In genomic region chr18:74148543-74149070, GRCh38 we compare ENCODE assay signal across 8 cellular contexts. TPM values are rescaled to one million over a fixed set of nuclear protein-coding genes. Genes with fewer than 3 reads are reported as not detected.
A peak's percentile ranks its signal among the peaks of the same experiment; 100 is the strongest.
DNase-seq lines count a peak whose midpoint lies in the region; ATAC-seq and TF ChIP-seq lines count a peak whose summit lies in the region.

No MANE protein-coding gene starts in this region.

- CTCF ChIA-PET in SK-N-SH (lab: Yijun Ruan, JAX), result no interaction called here

- TF ChIP-seq CTCF in SK-N-SH (IDR thresholded peaks at IDR 0.05) (no peak), gastroesophageal sphincter (IDR thresholded peaks at IDR 0.05) (no peak)

- ATAC-seq in GM18502 (IDR thresholded peaks at IDR 0.05; ENCODE audit: poor library complexity, unreplicated experiment) (peak; percentile 26), HG02571 (IDR thresholded peaks at IDR 0.05; ENCODE audit: unreplicated experiment) (peak; percentile 4), gastroesophageal sphincter (no peak)
- ATAC-seq in stimulated activated effector memory CD8-positive, alpha-beta T cell treated with anti-CD3 and anti-CD28 coated beads, Interleukin-12 subunit alpha, Interleukin-12 subunit beta, amount 100 ng/mL, for 72 hours, result no peak

- peaks cover 47% of the 10 kb centered on the region for H3K4me1 Mint-ChIP-seq in stimulated activated effector memory CD8-positive, alpha-beta T cell treated with anti-CD3 and anti-CD28 coated beads, Interleukin-12 subunit alpha, Interleukin-12 subunit beta, amount 100 ng/mL, for 72 hours

- peaks cover 47% of the 10 kb centered on the region for H3K79me2 ChIP-seq in SK-N-SH (ENCODE audit: insufficient read depth)

- peaks cover 47% of the 10 kb centered on the region for H3K36me3 Mint-ChIP-seq in stimulated activated effector memory CD8-positive, alpha-beta T cell treated with anti-CD3 and anti-CD28 coated beads, Interleukin-12 subunit alpha, Interleukin-12 subunit beta, amount 100 ng/mL, for 72 hours

- peak overlapping the region; percentile 11 to 65; a peak in 2 of 4 replicates for H3K27ac ChIP-seq in SK-N-SH (ENCODE audit: low read depth in 2 of 2, low read length in 1 of 2)
- peak overlapping the region; percentile 78 to 99 (median 96) for H3K27ac ChIP-seq in gastroesophageal sphincter

- DNase-seq in SK-N-SH (no peak), SKM-1 (lab: John Stamatoyannopoulos, UW; ENCODE audit: unreplicated experiment) (no peak), cortex of kidney (lab: John Stamatoyannopoulos, UW) (no peak), NCI-H1092 (lab: John Stamatoyannopoulos, UW) (no peak)
- DNase-seq in stimulated activated effector memory CD8-positive, alpha-beta T cell treated with anti-CD3 and anti-CD28 coated beads, Interleukin-12 subunit alpha, Interleukin-12 subunit beta, amount 100 ng/mL, for 72 hours (ENCODE audit: low spot score in 2 of 2), result no peak

- whole genome bisulfite sequencing in SK-N-SH (ENCODE audit: low lambda C conversion rate), result 0% methylated on average over 22 of the region's 25 CpGs
- 0% methylated on average over 10 to 22 of the region's 25 CpGs for WGBS in gastroesophageal sphincter (ENCODE audit: low coverage in 1 of 2), 2 donors

- no peaks in the 10 kb centered on the region for H3K9me2 ChIP-seq in SK-N-SH

- peaks cover 12 to 16% of the 10 kb centered on the region in 2 experiments; a peak in 3 of 4 replicates for H3K4me1 ChIP-seq in SK-N-SH (ENCODE audit: control insufficient read depth in 1 of 2, insufficient read depth in 2 of 2, low read depth in 1 of 2, low read length in 1 of 2)
- peaks cover 5 to 56% (median 27%) of the 10 kb centered on the region in 3 donors for H3K4me1 ChIP-seq in gastroesophageal sphincter

- peak overlapping the region; percentile 82 for H3K9ac ChIP-seq in SK-N-SH

- TF ChIP-seq EP300 in SK-N-SH (IDR thresholded peaks at IDR 0.05; ENCODE audit: borderline replicate concordance in 1 of 2, low read depth in 1 of 2, low read length in 1 of 2) (no peak), gastroesophageal sphincter (IDR thresholded peaks at IDR 0.05) (no peak)

- POLR2A ChIA-PET in SK-N-SH (lab: Yijun Ruan, JAX), result no interaction called here

- H3K27me3 ChIP-seq in SK-N-SH (ENCODE audit: insufficient read depth), result no peaks in the 10 kb centered on the region
- no peaks in the 10 kb centered on the region for H3K27me3 ChIP-seq in gastroesophageal sphincter

- H3F3A ChIP-seq in SK-N-SH (replicated peaks; ENCODE audit: insufficient read depth), result peaks cover 7% of the 10 kb centered on the region

- peak overlapping the region; percentile 74 for H2AFZ ChIP-seq in SK-N-SH (ENCODE audit: low read depth)

- TF ChIP-seq RAD21 in SK-N-SH (IDR thresholded peaks at IDR 0.05; ENCODE audit: low read length), result no peak

- no peaks in the 10 kb centered on the region for H3K9me3 Mint-ChIP-seq in stimulated activated effector memory CD8-positive, alpha-beta T cell treated with anti-CD3 and anti-CD28 coated beads, Interleukin-12 subunit alpha, Interleukin-12 subunit beta, amount 100 ng/mL, for 72 hours

- H3K27ac Mint-ChIP-seq in stimulated activated effector memory CD8-positive, alpha-beta T cell treated with anti-CD3 and anti-CD28 coated beads, Interleukin-12 subunit alpha, Interleukin-12 subunit beta, amount 100 ng/mL, for 72 hours, result peak overlapping the region; percentile 98

- TF ChIP-seq POLR2A in gastroesophageal sphincter (IDR thresholded peaks at IDR 0.05), result no peak

- H3K9me3 ChIP-seq in SK-N-SH, result no peaks in the 10 kb centered on the region
- no peaks in the 10 kb centered on the region for H3K9me3 ChIP-seq in gastroesophageal sphincter

- H3K36me3 ChIP-seq in SK-N-SH (replicated peaks in 1 of 2; ENCODE audit: control insufficient read depth in 1 of 2, insufficient read depth in 2 of 2, low read length in 1 of 2), result peaks cover 0 to 13% of the 10 kb centered on the region in 2 experiments
- H3K36me3 ChIP-seq in gastroesophageal sphincter, result peaks cover 0 to 24% of the 10 kb centered on the region in 2 donors

- H3K4me3 ChIP-seq in SK-N-SH (ENCODE audit: low read depth in 2 of 2, low read length in 1 of 2) (peak overlapping the region; percentile 87 to 97), gastroesophageal sphincter (peak overlapping the region; percentile 64 to 98)

- H4K20me1 ChIP-seq in SK-N-SH (ENCODE audit: insufficient read depth), result 0 out of 2 replicates have a peak, but pooled peaks cover 3% of the 10 kb centered on the region

- H3K4me2 ChIP-seq in SK-N-SH, result peak overlapping the region; percentile 82

- H3K4me3 Mint-ChIP-seq in stimulated activated effector memory CD8-positive, alpha-beta T cell treated with anti-CD3 and anti-CD28 coated beads, Interleukin-12 subunit alpha, Interleukin-12 subunit beta, amount 100 ng/mL, for 72 hours, result peak overlapping the region; percentile 93

TF ChIP-seq in SK-N-SH, 30 proteins besides CTCF, POLR2A, EP300 and RAD21:
- TF ChIP-seq MXI1 (IDR thresholded peaks at IDR 0.05; ENCODE audit: low read depth, low read length), result peak; percentile 86
- no peak for TF ChIP-seq RCOR1 (IDR thresholded peaks at IDR 0.05; ENCODE audit: low read length)

RNA-seq across cellular contexts. Expression of gene TIMM21, which starts 0.3 kb away (rescaled TPM):
- 27.6 and 41.1 TPM in 2 replicates for polyA plus RNA-seq in SK-N-SH (2012; rRNA removed)
- polyA plus RNA-seq in SK-N-SH (2012; cell fraction: cytosol; rRNA removed), result 39.1 and 39.6 TPM in 2 replicates
- 17.8 and 38.1 TPM in 2 replicates for polyA plus RNA-seq in SK-N-SH (2012; cell fraction: nucleus; rRNA removed)
- total RNA-seq in gastroesophageal sphincter, result 10 to 100 TPM; 32.7 to 38.3 (median 35.5) TPM

RNA-seq across cellular contexts. Expression of gene FBXO15, which starts 1.0 kb away (rescaled TPM):
- 0.62 and 0.70 TPM in 2 replicates for polyA plus RNA-seq in SK-N-SH (2012; rRNA removed)
- 0.40 and 0.54 TPM in 2 replicates for polyA plus RNA-seq in SK-N-SH (2012; cell fraction: cytosol; rRNA removed)
- 1.9 and 2.1 TPM in 2 replicates for polyA plus RNA-seq in SK-N-SH (2012; cell fraction: nucleus; rRNA removed)
- under 1 TPM in 1 of 4 donors, not detected in 3; 0.27 TPM for total RNA-seq in gastroesophageal sphincter

Comparison
In these comparisons a context has a peak if more than half of its experiments do, and no peak if none do; other contexts are left out.
1. ATAC-seq: peak in GM18502 (single experiment) and HG02571 (single experiment); none in gastroesophageal sphincter (single experiment) and stimulated activated effector memory CD8-positive, alpha-beta T cell treated with anti-CD3 and anti-CD28 coated beads, Interleukin-12 subunit alpha, Interleukin-12 subunit beta, amount 100 ng/mL, for 72 hours (single experiment).